1 cellular context compared by ENCODE assay signal in the genomic region with DNA sequence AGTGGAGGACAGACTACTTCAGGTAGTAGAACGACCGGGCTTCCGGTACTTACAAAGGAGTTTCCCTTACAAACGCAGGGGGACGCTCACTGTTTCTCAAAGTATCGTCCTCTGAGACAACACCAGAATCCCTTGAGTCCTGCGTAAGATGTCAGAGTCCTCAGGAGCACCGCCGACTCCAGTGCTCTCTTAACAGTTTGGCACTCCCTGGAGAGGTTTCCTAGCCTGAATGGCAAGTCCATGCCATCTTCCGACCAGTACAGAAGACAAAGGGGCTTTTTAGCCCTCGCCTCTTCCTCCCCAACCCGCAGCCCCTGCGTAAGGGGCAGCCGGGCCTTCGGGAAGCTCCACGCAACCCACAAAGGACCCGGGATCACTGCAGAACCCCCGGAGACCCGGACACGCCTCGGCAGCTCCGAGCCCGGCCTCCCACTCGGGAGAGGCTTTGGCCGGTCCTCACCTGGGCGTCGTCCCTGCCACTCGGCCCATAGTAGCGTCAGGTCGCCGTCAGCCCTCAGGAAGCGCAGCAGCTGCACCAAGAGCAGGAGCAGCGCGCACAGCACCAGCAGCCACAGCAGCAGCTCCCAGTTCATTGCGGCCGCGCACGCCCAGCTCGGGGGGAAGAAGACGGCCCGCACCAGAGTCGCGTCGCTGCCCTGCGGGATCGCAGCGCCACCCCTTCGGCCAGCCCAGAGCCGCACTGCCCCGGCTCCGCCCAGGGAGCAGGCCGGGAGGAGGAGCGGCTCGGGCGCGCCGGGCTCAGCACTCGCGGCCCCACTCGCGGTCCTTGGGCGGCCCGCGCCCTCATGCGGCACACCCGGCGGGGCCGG.
A peak's percentile ranks its signal among the peaks of the same experiment; 100 is the strongest.
TF ChIP-seq lines count a peak whose summit lies in the region.

A gene with protein sequence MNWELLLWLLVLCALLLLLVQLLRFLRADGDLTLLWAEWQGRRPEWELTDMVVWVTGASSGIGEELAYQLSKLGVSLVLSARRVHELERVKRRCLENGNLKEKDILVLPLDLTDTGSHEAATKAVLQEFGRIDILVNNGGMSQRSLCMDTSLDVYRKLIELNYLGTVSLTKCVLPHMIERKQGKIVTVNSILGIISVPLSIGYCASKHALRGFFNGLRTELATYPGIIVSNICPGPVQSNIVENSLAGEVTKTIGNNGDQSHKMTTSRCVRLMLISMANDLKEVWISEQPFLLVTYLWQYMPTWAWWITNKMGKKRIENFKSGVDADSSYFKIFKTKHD (minus strand): TSS at position 682 of the 830 bp plus-strand sequence. CDS start 89 bp downstream, at position 593.

TF ChIP-seq in HepG2, 621 proteins besides CTCF, POLR2A, EP300 and RAD21 (continued from another document and continues in another):
- TF ChIP-seq HDAC1 (CRISPR knock-in tag; IDR thresholded peaks at IDR 0.05), result peak; percentile 71
- TF ChIP-seq, protein P1, sequence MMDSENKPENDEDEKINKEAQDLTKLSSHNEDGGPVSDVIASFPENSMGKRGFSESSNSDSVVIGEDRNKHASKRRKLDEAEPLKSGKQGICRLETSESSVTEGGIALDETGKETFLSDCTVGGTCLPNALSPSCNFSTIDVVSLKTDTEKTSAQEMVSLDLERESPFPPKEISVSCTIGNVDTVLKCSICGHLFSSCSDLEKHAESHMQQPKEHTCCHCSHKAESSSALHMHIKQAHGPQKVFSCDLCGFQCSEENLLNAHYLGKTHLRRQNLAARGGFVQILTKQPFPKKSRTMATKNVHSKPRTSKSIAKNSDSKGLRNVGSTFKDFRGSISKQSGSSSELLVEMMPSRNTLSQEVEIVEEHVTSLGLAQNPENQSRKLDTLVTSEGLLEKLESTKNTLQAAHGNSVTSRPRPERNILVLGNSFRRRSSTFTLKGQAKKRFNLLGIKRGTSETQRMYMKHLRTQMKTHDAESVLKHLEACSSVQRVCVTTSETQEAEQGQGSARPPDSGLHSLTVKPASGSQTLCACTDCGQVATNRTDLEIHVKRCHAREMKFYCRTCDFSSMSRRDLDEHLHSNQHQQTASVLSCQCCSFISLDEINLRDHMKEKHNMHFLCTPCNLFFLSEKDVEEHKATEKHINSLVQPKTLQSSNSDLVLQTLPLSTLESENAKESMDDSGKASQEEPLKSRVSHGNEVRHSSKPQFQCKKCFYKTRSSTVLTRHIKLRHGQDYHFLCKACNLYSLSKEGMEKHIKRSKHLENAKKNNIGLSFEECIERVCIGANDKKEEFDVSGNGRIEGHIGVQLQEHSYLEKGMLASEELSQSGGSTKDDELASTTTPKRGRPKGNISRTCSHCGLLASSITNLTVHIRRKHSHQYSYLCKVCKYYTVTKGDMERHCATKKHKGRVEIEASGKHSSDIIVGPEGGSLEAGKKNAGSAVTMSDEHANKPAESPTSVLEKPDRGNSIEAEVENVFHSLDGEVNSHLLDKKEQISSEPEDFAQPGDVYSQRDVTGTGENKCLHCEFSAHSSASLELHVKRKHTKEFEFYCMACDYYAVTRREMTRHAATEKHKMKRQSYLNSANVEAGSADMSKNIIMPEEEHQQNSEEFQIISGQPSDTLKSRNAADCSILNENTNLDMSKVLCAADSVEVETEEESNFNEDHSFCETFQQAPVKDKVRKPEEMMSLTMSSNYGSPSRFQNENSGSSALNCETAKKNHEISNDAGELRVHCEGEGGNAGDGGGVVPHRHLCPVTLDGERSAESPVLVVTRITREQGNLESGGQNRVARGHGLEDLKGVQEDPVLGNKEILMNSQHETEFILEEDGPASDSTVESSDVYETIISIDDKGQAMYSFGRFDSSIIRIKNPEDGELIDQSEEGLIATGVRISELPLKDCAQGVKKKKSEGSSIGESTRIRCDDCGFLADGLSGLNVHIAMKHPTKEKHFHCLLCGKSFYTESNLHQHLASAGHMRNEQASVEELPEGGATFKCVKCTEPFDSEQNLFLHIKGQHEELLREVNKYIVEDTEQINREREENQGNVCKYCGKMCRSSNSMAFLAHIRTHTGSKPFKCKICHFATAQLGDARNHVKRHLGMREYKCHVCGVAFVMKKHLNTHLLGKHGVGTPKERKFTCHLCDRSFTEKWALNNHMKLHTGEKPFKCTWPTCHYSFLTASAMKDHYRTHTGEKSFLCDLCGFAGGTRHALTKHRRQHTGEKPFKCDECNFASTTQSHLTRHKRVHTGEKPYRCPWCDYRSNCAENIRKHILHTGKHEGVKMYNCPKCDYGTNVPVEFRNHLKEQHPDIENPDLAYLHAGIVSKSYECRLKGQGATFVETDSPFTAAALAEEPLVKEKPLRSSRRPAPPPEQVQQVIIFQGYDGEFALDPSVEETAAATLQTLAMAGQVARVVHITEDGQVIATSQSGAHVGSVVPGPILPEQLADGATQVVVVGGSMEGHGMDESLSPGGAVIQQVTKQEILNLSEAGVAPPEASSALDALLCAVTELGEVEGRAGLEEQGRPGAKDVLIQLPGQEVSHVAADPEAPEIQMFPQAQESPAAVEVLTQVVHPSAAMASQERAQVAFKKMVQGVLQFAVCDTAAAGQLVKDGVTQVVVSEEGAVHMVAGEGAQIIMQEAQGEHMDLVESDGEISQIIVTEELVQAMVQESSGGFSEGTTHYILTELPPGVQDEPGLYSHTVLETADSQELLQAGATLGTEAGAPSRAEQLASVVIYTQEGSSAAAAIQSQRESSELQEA (CRISPR knock-in tag; IDR thresholded peaks at IDR 0.05; ENCODE audit: not compliant biosample characterization), result peak; percentile 96
- peak; percentile 80 for TF ChIP-seq RNF2 (conservative IDR thresholded peaks at IDR 0.05; ENCODE audit: low read depth)
- TF ChIP-seq, protein P2, sequence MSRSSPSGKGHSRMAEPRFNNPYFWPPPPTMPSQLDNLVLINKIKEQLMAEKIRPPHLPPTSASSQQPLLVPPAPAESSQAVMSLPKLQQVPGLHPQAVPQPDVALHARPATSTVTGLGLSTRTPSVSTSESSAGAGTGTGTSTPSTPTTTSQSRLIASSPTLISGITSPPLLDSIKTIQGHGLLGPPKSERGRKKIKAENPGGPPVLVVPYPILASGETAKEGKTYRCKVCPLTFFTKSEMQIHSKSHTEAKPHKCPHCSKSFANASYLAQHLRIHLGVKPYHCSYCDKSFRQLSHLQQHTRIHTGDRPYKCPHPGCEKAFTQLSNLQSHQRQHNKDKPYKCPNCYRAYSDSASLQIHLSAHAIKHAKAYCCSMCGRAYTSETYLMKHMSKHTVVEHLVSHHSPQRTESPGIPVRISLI (CRISPR knock-in tag; IDR thresholded peaks at IDR 0.05; ENCODE audit: borderline replicate concordance), result no peak
- TF ChIP-seq, protein P3, sequence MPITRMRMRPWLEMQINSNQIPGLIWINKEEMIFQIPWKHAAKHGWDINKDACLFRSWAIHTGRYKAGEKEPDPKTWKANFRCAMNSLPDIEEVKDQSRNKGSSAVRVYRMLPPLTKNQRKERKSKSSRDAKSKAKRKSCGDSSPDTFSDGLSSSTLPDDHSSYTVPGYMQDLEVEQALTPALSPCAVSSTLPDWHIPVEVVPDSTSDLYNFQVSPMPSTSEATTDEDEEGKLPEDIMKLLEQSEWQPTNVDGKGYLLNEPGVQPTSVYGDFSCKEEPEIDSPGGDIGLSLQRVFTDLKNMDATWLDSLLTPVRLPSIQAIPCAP (CRISPR knock-in tag; IDR thresholded peaks at IDR 0.05; ENCODE audit: low read depth), result 0 out of 2 replicates have a peak, but pooled peaks have one; percentile 30
- TF ChIP-seq, protein P4, sequence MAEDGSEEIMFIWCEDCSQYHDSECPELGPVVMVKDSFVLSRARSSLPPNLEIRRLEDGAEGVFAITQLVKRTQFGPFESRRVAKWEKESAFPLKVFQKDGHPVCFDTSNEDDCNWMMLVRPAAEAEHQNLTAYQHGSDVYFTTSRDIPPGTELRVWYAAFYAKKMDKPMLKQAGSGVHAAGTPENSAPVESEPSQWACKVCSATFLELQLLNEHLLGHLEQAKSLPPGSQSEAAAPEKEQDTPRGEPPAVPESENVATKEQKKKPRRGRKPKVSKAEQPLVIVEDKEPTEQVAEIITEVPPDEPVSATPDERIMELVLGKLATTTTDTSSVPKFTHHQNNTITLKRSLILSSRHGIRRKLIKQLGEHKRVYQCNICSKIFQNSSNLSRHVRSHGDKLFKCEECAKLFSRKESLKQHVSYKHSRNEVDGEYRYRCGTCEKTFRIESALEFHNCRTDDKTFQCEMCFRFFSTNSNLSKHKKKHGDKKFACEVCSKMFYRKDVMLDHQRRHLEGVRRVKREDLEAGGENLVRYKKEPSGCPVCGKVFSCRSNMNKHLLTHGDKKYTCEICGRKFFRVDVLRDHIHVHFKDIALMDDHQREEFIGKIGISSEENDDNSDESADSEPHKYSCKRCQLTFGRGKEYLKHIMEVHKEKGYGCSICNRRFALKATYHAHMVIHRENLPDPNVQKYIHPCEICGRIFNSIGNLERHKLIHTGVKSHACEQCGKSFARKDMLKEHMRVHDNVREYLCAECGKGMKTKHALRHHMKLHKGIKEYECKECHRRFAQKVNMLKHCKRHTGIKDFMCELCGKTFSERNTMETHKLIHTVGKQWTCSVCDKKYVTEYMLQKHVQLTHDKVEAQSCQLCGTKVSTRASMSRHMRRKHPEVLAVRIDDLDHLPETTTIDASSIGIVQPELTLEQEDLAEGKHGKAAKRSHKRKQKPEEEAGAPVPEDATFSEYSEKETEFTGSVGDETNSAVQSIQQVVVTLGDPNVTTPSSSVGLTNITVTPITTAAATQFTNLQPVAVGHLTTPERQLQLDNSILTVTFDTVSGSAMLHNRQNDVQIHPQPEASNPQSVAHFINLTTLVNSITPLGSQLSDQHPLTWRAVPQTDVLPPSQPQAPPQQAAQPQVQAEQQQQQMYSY (CRISPR knock-in tag; IDR thresholded peaks at IDR 0.05), result no peak
- TF ChIP-seq, protein P5, sequence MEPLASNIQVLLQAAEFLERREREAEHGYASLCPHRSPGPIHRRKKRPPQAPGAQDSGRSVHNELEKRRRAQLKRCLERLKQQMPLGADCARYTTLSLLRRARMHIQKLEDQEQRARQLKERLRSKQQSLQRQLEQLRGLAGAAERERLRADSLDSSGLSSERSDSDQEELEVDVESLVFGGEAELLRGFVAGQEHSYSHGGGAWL (CRISPR knock-in tag; IDR thresholded peaks at IDR 0.05), result peak; percentile 30; the same call in 1 of the 2 replicates
- TF ChIP-seq, protein P6, sequence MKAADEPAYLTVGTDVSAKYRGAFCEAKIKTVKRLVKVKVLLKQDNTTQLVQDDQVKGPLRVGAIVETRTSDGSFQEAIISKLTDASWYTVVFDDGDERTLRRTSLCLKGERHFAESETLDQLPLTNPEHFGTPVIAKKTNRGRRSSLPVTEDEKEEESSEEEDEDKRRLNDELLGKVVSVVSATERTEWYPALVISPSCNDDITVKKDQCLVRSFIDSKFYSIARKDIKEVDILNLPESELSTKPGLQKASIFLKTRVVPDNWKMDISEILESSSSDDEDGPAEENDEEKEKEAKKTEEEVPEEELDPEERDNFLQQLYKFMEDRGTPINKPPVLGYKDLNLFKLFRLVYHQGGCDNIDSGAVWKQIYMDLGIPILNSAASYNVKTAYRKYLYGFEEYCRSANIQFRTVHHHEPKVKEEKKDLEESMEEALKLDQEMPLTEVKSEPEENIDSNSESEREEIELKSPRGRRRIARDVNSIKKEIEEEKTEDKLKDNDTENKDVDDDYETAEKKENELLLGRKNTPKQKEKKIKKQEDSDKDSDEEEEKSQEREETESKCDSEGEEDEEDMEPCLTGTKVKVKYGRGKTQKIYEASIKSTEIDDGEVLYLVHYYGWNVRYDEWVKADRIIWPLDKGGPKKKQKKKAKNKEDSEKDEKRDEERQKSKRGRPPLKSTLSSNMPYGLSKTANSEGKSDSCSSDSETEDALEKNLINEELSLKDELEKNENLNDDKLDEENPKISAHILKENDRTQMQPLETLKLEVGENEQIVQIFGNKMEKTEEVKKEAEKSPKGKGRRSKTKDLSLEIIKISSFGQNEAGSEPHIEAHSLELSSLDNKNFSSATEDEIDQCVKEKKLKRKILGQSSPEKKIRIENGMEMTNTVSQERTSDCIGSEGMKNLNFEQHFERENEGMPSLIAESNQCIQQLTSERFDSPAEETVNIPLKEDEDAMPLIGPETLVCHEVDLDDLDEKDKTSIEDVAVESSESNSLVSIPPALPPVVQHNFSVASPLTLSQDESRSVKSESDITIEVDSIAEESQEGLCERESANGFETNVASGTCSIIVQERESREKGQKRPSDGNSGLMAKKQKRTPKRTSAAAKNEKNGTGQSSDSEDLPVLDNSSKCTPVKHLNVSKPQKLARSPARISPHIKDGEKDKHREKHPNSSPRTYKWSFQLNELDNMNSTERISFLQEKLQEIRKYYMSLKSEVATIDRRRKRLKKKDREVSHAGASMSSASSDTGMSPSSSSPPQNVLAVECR (CRISPR knock-in tag; IDR thresholded peaks at IDR 0.05; ENCODE audit: borderline replicate concordance), result peak; percentile 87
- TF ChIP-seq, protein P7, sequence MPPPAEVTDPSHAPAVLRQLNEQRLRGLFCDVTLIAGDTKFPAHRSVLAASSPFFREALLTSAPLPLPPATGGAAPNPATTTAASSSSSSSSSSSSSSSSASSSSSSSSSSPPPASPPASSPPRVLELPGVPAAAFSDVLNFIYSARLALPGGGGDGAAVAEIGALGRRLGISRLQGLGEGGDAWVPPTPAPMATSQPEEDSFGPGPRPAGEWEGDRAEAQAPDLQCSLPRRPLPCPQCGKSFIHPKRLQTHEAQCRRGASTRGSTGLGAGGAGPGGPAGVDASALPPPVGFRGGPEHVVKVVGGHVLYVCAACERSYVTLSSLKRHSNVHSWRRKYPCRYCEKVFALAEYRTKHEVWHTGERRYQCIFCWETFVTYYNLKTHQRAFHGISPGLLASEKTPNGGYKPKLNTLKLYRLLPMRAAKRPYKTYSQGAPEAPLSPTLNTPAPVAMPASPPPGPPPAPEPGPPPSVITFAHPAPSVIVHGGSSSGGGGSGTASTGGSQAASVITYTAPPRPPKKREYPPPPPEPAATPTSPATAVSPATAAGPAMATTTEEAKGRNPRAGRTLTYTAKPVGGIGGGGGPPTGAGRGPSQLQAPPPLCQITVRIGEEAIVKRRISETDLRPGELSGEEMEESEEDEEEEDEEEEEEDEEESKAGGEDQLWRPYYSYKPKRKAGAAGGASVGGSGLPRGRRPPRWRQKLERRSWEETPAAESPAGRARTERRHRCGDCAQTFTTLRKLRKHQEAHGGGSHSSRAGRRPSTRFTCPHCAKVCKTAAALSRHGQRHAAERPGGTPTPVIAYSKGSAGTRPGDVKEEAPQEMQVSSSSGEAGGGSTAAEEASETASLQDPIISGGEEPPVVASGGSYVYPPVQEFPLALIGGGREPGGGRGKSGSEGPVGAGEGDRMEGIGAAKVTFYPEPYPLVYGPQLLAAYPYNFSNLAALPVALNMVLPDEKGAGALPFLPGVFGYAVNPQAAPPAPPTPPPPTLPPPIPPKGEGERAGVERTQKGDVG (CRISPR knock-in tag; IDR thresholded peaks at IDR 0.05; ENCODE audit: borderline replicate concordance), result peak; percentile 68
- TF ChIP-seq ZNF337 (CRISPR knock-in tag; IDR thresholded peaks at IDR 0.05; ENCODE audit: borderline replicate concordance, low read depth), result 0 out of 2 replicates have a peak, but pooled peaks have one; percentile 41
- TF ChIP-seq GABPB1 (CRISPR knock-in tag; IDR thresholded peaks at IDR 0.05), result peak; percentile 79
- no peak; the same call in 1 of the 2 replicates for TF ChIP-seq PPARG (CRISPR knock-in tag; conservative IDR thresholded peaks at IDR 0.05)
- no peak for TF ChIP-seq ZSCAN12 (CRISPR knock-in tag; IDR thresholded peaks at IDR 0.05)
- peak; percentile 50 for TF ChIP-seq SP2 (CRISPR knock-in tag; IDR thresholded peaks at IDR 0.05)
- TF ChIP-seq SP5 (CRISPR knock-in tag; IDR thresholded peaks at IDR 0.05; ENCODE audit: borderline replicate concordance, low read depth), result peak; percentile 85
- TF ChIP-seq ZNF598 (CRISPR knock-in tag; IDR thresholded peaks at IDR 0.05; ENCODE audit: borderline replicate concordance), result peak; percentile 75; the same call in 1 of the 2 replicates
- no peak for TF ChIP-seq ZNF24 (IDR thresholded peaks at IDR 0.05)
- TF ChIP-seq CBFB (CRISPR knock-in tag; IDR thresholded peaks at IDR 0.05), result peak; percentile 79; the same call in 1 of the 2 replicates
- TF ChIP-seq, protein P8, sequence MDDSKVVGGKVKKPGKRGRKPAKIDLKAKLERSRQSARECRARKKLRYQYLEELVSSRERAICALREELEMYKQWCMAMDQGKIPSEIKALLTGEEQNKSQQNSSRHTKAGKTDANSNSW (CRISPR knock-in tag; IDR thresholded peaks at IDR 0.05; ENCODE audit: borderline replicate concordance), result peak; percentile 74; the same call in 1 of the 2 replicates
- TF ChIP-seq ZNF446 (CRISPR knock-in tag; IDR thresholded peaks at IDR 0.05), result 0 out of 2 replicates have a peak, but pooled peaks have one; percentile 13
- peak; percentile 83; the same call in 1 of the 2 replicates for TF ChIP-seq POGZ (CRISPR knock-in tag; IDR thresholded peaks at IDR 0.05)
- peak; percentile 55 for TF ChIP-seq AGO1 (IDR thresholded peaks at IDR 0.05; ENCODE audit: low read depth, low read length, poor library complexity, severe bottlenecking)
